8 cellular contexts compared by ENCODE assay signal in the genomic region with DNA sequence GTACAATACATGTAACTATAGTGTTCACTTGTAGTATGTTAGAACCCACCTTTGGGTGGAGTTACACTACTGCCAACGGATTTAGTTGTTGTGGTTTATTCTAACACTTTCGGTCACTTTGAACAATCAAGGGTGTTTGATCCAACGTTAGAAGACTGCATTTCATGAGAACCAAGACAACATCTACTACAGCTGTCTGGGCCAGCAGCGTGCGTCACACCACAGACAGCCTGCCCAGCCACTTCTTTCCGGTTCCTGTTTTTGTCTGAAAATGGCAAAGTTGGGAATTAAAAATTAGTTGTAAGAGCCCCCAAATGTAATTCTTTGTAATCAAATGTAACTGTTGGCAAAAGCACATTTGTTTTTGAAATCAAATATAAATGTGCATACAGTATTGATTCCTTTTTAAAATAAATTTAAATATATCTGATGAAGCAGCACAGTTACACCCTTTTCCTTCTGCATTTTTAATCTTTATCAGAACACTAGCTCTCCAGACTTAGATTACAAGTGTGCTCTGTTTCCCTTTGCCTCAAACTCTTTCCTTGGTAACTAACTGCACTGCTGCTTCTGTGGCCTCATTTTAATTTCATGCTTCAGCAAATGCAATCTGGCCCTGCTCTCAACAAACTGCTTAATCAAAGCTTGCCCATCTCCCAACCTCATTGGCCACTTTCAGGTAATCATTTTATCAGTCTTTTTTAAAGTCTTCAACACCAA.
DNase-seq lines count a peak whose midpoint lies in the region; ATAC-seq, FAIRE-seq and TF ChIP-seq lines count a peak whose summit lies in the region.

No MANE protein-coding gene starts in this region.

- TF ChIP-seq RAD21 in liver (IDR thresholded peaks at IDR 0.05) = no peak
- no peak for TF ChIP-seq RAD21 in HepG2 (CRISPR knock-in tag; IDR thresholded peaks at IDR 0.05)

- TF ChIP-seq POLR2A in HepG2 (IDR thresholded peaks at IDR 0.05; ENCODE audit: insufficient read depth in 1 of 2, low read depth in 2 of 2, low read length in 2 of 2) = no peak

- TF ChIP-seq EP300 in HepG2 (IDR thresholded peaks at IDR 0.05; ENCODE audit: low read depth in 2 of 2, low read length in 2 of 2) = no peak
- TF ChIP-seq EP300 in HepG2 (CRISPR knock-in tag; IDR thresholded peaks at IDR 0.05; ENCODE audit: borderline replicate concordance) = no peak

- no peaks in the 10 kb centered on the region for H3K27me3 ChIP-seq in liver (ENCODE audit: control insufficient read depth in 4 of 4, insufficient read depth in 4 of 4, low read length in 3 of 4)
- H3K27me3 ChIP-seq in HepG2 (ENCODE audit: control insufficient read depth in 1 of 2, insufficient read depth in 2 of 2, low read length in 2 of 2) = no peaks in the 10 kb centered on the region
- H3K27me3 ChIP-seq in hepatocyte = no peaks in the 10 kb centered on the region

- no peak for DNase-seq in HepG2 (ENCODE audit: low spot score)
- DNase-seq in activated CD8-positive, alpha-beta memory T cell treated with anti-CD3 and anti-CD28 coated beads, Interleukin-2, amount 10 ng/mL, durations not matched to agents 7 days and 5 days = peak; percentile 80
- DNase-seq in left cardiac atrium = peak; percentile 71
- peak in 2 of 3 experiments; percentile 40 for DNase-seq in stimulated activated CD4-positive, alpha-beta T cell treated with anti-CD3 and anti-CD28 coated beads, TNF-alpha, amount 100 ng/mL, for 24 hours (ENCODE audit: low read depth in 3 of 3)
- DNase-seq in HEK293T (ENCODE audit: extremely low spot score) = no peak
- DNase-seq in hepatocyte (ENCODE audit: low spot score) = no peak

- no peaks in the 10 kb centered on the region for H3K36me3 ChIP-seq in liver (ENCODE audit: control insufficient read depth in 4 of 4, insufficient read depth in 3 of 4, low read depth in 1 of 4, low read length in 3 of 4)
- H3K36me3 ChIP-seq in HepG2 (replicated peaks in 1 of 2; ENCODE audit: control insufficient read depth in 1 of 2, insufficient read depth in 2 of 2, low read length in 2 of 2) = no peaks in the 10 kb centered on the region
- H3K36me3 ChIP-seq in hepatocyte (replicated peaks; ENCODE audit: insufficient read depth, low read depth) = no peaks in the 10 kb centered on the region

- no peaks in the 10 kb centered on the region for H3K9me2 ChIP-seq in hepatocyte (replicated peaks; ENCODE audit: insufficient read depth)

- in situ Hi-C loops in HepG2 (cut with HindIII; ENCODE audit: extremely low pct_ligation_motif_present, low pct_unique_long_range_greater_than_20kb) = no loop called here

- peaks cover 3% of the 10 kb centered on the region for H3K27me3 Mint-ChIP-seq in activated CD8-positive, alpha-beta memory T cell treated with anti-CD3 and anti-CD28 coated beads, Interleukin-2, amount 10 ng/mL, durations not matched to agents 7 days and 5 days

- POLR2A ChIA-PET in HepG2 (lab: Yijun Ruan, JAX) (no interaction called here), HEK293T (lab: Yijun Ruan, JAX) (no interaction called here)

- H3K4me1 ChIP-seq in liver (ENCODE audit: control insufficient read depth in 4 of 4, insufficient read depth in 4 of 4, low read length in 3 of 4) (peaks cover 1 to 22% (median 11%) of the 10 kb centered on the region in 4 donors), HepG2 (ENCODE audit: insufficient read depth, low read length) (no peaks in the 10 kb centered on the region), hepatocyte (ENCODE audit: insufficient read depth) (no peaks in the 10 kb centered on the region)

- H3K4me3 ChIP-seq in liver (ENCODE audit: low read depth in 1 of 3, low read length in 3 of 3) (no peak overlapping the region), HepG2 (replicated peaks in 1 of 3; ENCODE audit: insufficient read depth in 1 of 3, low read depth in 2 of 3, low read length in 3 of 3) (no peak overlapping the region), hepatocyte (no peak overlapping the region)

- H3K4me2 ChIP-seq in HepG2 (ENCODE audit: low read depth, low read length) (no peak overlapping the region), hepatocyte (no peak overlapping the region)

- H3K27ac ChIP-seq in liver (ENCODE audit: low read depth in 1 of 2, low read length in 2 of 2) (no peak overlapping the region), HepG2 (ENCODE audit: extremely low read length, insufficient read depth, low read length) (no peak overlapping the region), hepatocyte (no peak overlapping the region)

- H3K9me3 ChIP-seq in liver (ENCODE audit: control insufficient read depth in 4 of 4, low read length in 3 of 4) (no peaks in the 10 kb centered on the region), HepG2 (ENCODE audit: low read length) (no peaks in the 10 kb centered on the region), hepatocyte (ENCODE audit: low read depth) (no peaks in the 10 kb centered on the region)

- no peaks in the 10 kb centered on the region for H3K79me2 ChIP-seq in HepG2 (ENCODE audit: insufficient read depth, low read length)
- H3K79me2 ChIP-seq in hepatocyte = no peaks in the 10 kb centered on the region

- no TSS peak for BruUV-seq in HepG2 (replicated peaks; lab: Mats Ljungman, UMichigan)

- 65% methylated on average over 6 of the region's 6 CpGs for WGBS in liver
- 44% methylated on average over 6 of the region's 6 CpGs for WGBS in HepG2 (ENCODE audit: low lambda C conversion rate)
- WGBS in hepatocyte (ENCODE audit: low lambda C conversion rate, missing lambda C conversion rate) = 90% methylated on average over 6 of the region's 6 CpGs

- H3K4me3 Mint-ChIP-seq in activated CD8-positive, alpha-beta memory T cell treated with anti-CD3 and anti-CD28 coated beads, Interleukin-2, amount 10 ng/mL, durations not matched to agents 7 days and 5 days = peak overlapping the region; percentile 30

- CTCF ChIA-PET in HepG2 (lab: Yijun Ruan, JAX; ENCODE audit: low intra/inter-chr PET ratio, low total read pairs) = no interaction called here
- CTCF ChIA-PET in activated CD8-positive, alpha-beta memory T cell treated with anti-CD3 and anti-CD28 coated beads, Interleukin-2, amount 10 ng/mL, durations not matched to agents 7 days and 5 days (lab: Charles Lee) = interaction anchor here (1.2 to 1.6 kb wide), 4 partner anchors 10 to 176 kb away, joined by 3 to 5 read pairs (median 4); no protein-coding TSS in a partner anchor
- CTCF ChIA-PET in HEK293T (lab: Yijun Ruan, JAX) = interaction anchor here (0.7 kb wide), 1 partner anchor 13 kb away, joined by 7 read pairs; no protein-coding TSS in a partner anchor

- no peak for TF ChIP-seq CTCF in liver (IDR thresholded peaks at IDR 0.05; ENCODE audit: low read depth, low read length, missing input control)
- TF ChIP-seq CTCF in HepG2 (CRISPR knock-in tag; IDR thresholded peaks at IDR 0.05) = no peak
- no peak for TF ChIP-seq CTCF in hepatocyte (IDR thresholded peaks at IDR 0.05; ENCODE audit: poor library complexity)

- no peak overlapping the region for H3K9ac ChIP-seq in liver (ENCODE audit: low read depth in 1 of 2, low read length in 2 of 2)
- no peak overlapping the region for H3K9ac ChIP-seq in HepG2 (ENCODE audit: insufficient read depth, low read depth, low read length)

- no peak for ATAC-seq in HepG2
- peak; percentile 71 for ATAC-seq in HG03575 (IDR thresholded peaks at IDR 0.05; ENCODE audit: extremely low read depth, insufficient number of reproducible peaks, low FRiP score, unreplicated experiment)
- peak; percentile 98 for ATAC-seq in activated CD8-positive, alpha-beta memory T cell treated with anti-CD3 and anti-CD28 coated beads, Interleukin-2, amount 10 ng/mL, durations not matched to agents 7 days and 5 days
- ATAC-seq in left cardiac atrium = peak; percentile 80 to 86

- H4K20me1 ChIP-seq in HepG2 (ENCODE audit: insufficient read depth, low read length) (no peaks in the 10 kb centered on the region), hepatocyte (ENCODE audit: insufficient read depth, poor library complexity, severe bottlenecking) (no peaks in the 10 kb centered on the region)

- FAIRE-seq in HepG2 (lab: Jason Lieb, UNC) = no peak

- intact Hi-C loops in HepG2 (cut with micrococcal nuclease; ENCODE audit: unreplicated experiment) (no loop called here), left cardiac atrium (cut with DNase I) (loop anchor here in 1 of 2 donors (10.0 kb wide), 1 partner anchor 87 kb away; the partner anchor contains the start of gene DPH5)

- H3K27ac Mint-ChIP-seq in activated CD8-positive, alpha-beta memory T cell treated with anti-CD3 and anti-CD28 coated beads, Interleukin-2, amount 10 ng/mL, durations not matched to agents 7 days and 5 days = peak overlapping the region; percentile 89

- peaks cover 4% of the 10 kb centered on the region for H3K9me3 Mint-ChIP-seq in activated CD8-positive, alpha-beta memory T cell treated with anti-CD3 and anti-CD28 coated beads, Interleukin-2, amount 10 ng/mL, durations not matched to agents 7 days and 5 days (ENCODE audit: low read depth)

- H2AFZ ChIP-seq in HepG2 (ENCODE audit: low read length) (no peak overlapping the region), hepatocyte (no peak overlapping the region)

- H3K4me1 Mint-ChIP-seq in activated CD8-positive, alpha-beta memory T cell treated with anti-CD3 and anti-CD28 coated beads, Interleukin-2, amount 10 ng/mL, durations not matched to agents 7 days and 5 days = peaks cover 34% of the 10 kb centered on the region

- peaks cover 45% of the 10 kb centered on the region for H3K36me3 Mint-ChIP-seq in activated CD8-positive, alpha-beta memory T cell treated with anti-CD3 and anti-CD28 coated beads, Interleukin-2, amount 10 ng/mL, durations not matched to agents 7 days and 5 days

TF ChIP-seq in liver, 16 proteins besides CTCF, POLR2A, EP300 and RAD21 (continues in another document):
- TF ChIP-seq MAX (IDR thresholded peaks at IDR 0.05) = peak; percentile 15
- TF ChIP-seq SP1 (IDR thresholded peaks at IDR 0.05) = peak; percentile 10

TF ChIP-seq in HepG2, 621 proteins besides CTCF, POLR2A, EP300 and RAD21 (continues in another document):
- TF ChIP-seq EZH2 (conservative IDR thresholded peaks at IDR 0.05; ENCODE audit: low read depth, low read length) (no peak), ZNF747 (CRISPR knock-in tag; IDR thresholded peaks at IDR 0.05; ENCODE audit: borderline replicate concordance) (no peak), ZFP36 (IDR thresholded peaks at IDR 0.05; ENCODE audit: borderline replicate concordance, low read depth, low read length, partially characterized antibody) (no peak), ZNF549 (CRISPR knock-in tag; IDR thresholded peaks at IDR 0.05) (no peak), ZNF720 (CRISPR knock-in tag; IDR thresholded peaks at IDR 0.05) (no peak), EED (CRISPR knock-in tag; IDR thresholded peaks at IDR 0.05) (no peak)

TF ChIP-seq in HEK293T, 16 proteins besides CTCF, POLR2A, EP300 and RAD21:
- TF ChIP-seq SP1 (IDR thresholded peaks at IDR 0.05) (no peak), SUZ12 (IDR thresholded peaks at IDR 0.05) (no peak), ZNF384 (IDR thresholded peaks at IDR 0.05) (no peak)

Comparison
In these comparisons a context has a peak if more than half of its experiments do, and no peak if none do; other contexts are left out.
1. DNase-seq: peak in activated CD8-positive, alpha-beta memory T cell treated with anti-CD3 and anti-CD28 coated beads, Interleukin-2, amount 10 ng/mL, durations not matched to agents 7 days and 5 days (single experiment), left cardiac atrium (single experiment) and stimulated activated CD4-positive, alpha-beta T cell treated with anti-CD3 and anti-CD28 coated beads, TNF-alpha, amount 100 ng/mL, for 24 hours (2 of 3); none in HepG2 (single experiment), HEK293T (single experiment) and hepatocyte (single experiment).